Comparison of ENCODE assay signal across 14 cellular contexts in the genomic region with DNA sequence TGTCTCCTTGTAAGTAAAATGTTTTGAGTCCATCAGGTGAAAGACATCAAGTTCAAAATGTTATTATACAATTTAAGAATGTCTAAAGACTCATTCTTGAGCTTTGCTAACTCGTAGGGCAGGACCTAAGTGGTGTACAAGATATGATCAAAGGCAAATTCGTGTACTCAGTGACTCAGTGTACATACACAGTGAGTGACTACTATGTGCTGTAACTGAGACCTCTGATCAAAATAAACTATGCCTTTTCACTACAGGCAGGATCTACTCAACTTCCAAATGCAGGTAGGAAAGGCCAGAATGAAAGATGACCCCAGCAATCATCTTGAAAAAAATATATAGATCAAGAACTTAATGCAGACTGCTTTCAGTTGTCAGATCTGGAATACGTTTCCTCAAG. TPM values are rescaled to one million over a fixed set of nuclear protein-coding genes. Genes with fewer than 3 reads are reported as not detected.
DNase-seq lines count a peak whose midpoint lies in the region; ATAC-seq and TF ChIP-seq lines count a peak whose summit lies in the region.
"Had no signal": no experiment of that assay in that cellular context is flagged by ENCODE, and none has a peak within 500 bp of the region (broad histone marks: within the 10 kb centered on the region; RNA-seq: fewer than 3 reads in every experiment).

No MANE protein-coding gene starts in this region.

- H3K36me3 ChIP-seq in RWPE2 (ENCODE audit: low read depth) = no peaks in the 10 kb centered on the region
- H3K36me3 ChIP-seq in gastrocnemius medialis = no peaks in the 10 kb centered on the region

- TF ChIP-seq CTCF in RWPE2 (IDR thresholded peaks at IDR 0.05; ENCODE audit: poor library complexity, severe bottlenecking) (no peak), fibroblast of mammary gland (conservative IDR thresholded peaks at IDR 0.05; ENCODE audit: control insufficient read depth, insufficient read depth, low read depth, low read length) (no peak), gastrocnemius medialis (IDR thresholded peaks at IDR 0.05 in 4 of 5, conservative IDR thresholded peaks at IDR 0.05 in 1 of 5) (no peak)

- H3K27ac ChIP-seq in RWPE2 (ENCODE audit: poor library complexity, severe bottlenecking) = no peak overlapping the region
- no peak overlapping the region for H3K27ac ChIP-seq in gastrocnemius medialis
- H3K27ac ChIP-seq: C4-2B had no signal

- DNase-seq in NCI-H460 (ENCODE audit: extremely low read depth, low read depth) (peak; percentile 7), RWPE2 (ENCODE audit: low spot score) (no peak), fibroblast of mammary gland (ENCODE audit: low read depth) (peak; percentile 1), NCI-H1105 (lab: John Stamatoyannopoulos, UW) (no peak), gastrocnemius medialis (no peak)
- DNase-seq: AML-193; Caco-2; CD4-positive, alpha-beta T cell; DMS79 treated with DMSO at 0.1 percent for 48 hours; GF-D8; H9 had no signal

- H3K4me3 ChIP-seq in RWPE2 (ENCODE audit: severe bottlenecking) (no peak overlapping the region), fibroblast of mammary gland (ENCODE audit: control insufficient read depth, low read depth, low read length) (no peak overlapping the region), gastrocnemius medialis (no peak overlapping the region)

- ATAC-seq in RWPE2 (ENCODE audit: low read depth) (peak; percentile 52; the same call in 2 of the 3 replicates), GM19351 (IDR thresholded peaks at IDR 0.05; ENCODE audit: unreplicated experiment) (no peak), gastrocnemius medialis (no peak)

- intact Hi-C loops in gastrocnemius medialis (cut with DNase I; ENCODE audit: low total_unique reads) = no loop called here

- in situ Hi-C loops in gastrocnemius medialis (cut with MboI; ENCODE audit: low sequenced_read_pairs in 4 of 4) = no loop called here

- H3K27me3 ChIP-seq in RWPE2 (ENCODE audit: insufficient read depth, poor library complexity, severe bottlenecking) = no peaks in the 10 kb centered on the region
- H3K27me3 ChIP-seq in gastrocnemius medialis = no peaks in the 10 kb centered on the region

- H3K9me3 ChIP-seq in RWPE2 (ENCODE audit: severe bottlenecking) (no peaks in the 10 kb centered on the region), gastrocnemius medialis (no peaks in the 10 kb centered on the region)
- H3K9me3 ChIP-seq: Caco-2 had no signal

- no peak for TF ChIP-seq POLR2A in gastrocnemius medialis (IDR thresholded peaks at IDR 0.05)

- no peaks in the 10 kb centered on the region for H3K4me1 ChIP-seq in RWPE2 (ENCODE audit: insufficient read depth, poor library complexity, severe bottlenecking)
- no peaks in the 10 kb centered on the region for H3K4me1 ChIP-seq in gastrocnemius medialis
- H3K4me1 ChIP-seq: Caco-2 had no signal

RNA-seq across cellular contexts. Expression of a gene that starts 49.9 kb away (rescaled TPM):
- total RNA-seq in NCI-H460 (2014; rRNA removed; shearing (Covaris generic)) = 18.2 and 18.3 TPM in 2 replicates
- polyA plus RNA-seq in NCI-H460 (2014; cell fraction: nucleus; rRNA removed) = 21.0 and 30.0 TPM in 2 replicates
- total RNA-seq in gastrocnemius medialis = under 1 TPM in 2 of 4 donors, not detected in 2; 0.11 to 0.16 TPM
- total RNA-seq: Caco-2; CD4-positive, alpha-beta T cell; HT-29 had no signal

Comparison
In these comparisons a context has a peak if more than half of its experiments do, and no peak if none do; other contexts are left out.
1. DNase-seq: peak in NCI-H460 (single experiment) and fibroblast of mammary gland (single experiment); none in RWPE2 (single experiment), NCI-H1105 (single experiment) and gastrocnemius medialis (0 of 2).
2. RNA of a gene that starts 49.9 kb away (total RNA-seq): 18.2 to 18.3 TPM in NCI-H460; 0.11 to 0.16 TPM in gastrocnemius medialis; every median in the first group is over 10 times any median in the second.